8 cellular contexts compared by ENCODE assay signal in the genomic region with DNA sequence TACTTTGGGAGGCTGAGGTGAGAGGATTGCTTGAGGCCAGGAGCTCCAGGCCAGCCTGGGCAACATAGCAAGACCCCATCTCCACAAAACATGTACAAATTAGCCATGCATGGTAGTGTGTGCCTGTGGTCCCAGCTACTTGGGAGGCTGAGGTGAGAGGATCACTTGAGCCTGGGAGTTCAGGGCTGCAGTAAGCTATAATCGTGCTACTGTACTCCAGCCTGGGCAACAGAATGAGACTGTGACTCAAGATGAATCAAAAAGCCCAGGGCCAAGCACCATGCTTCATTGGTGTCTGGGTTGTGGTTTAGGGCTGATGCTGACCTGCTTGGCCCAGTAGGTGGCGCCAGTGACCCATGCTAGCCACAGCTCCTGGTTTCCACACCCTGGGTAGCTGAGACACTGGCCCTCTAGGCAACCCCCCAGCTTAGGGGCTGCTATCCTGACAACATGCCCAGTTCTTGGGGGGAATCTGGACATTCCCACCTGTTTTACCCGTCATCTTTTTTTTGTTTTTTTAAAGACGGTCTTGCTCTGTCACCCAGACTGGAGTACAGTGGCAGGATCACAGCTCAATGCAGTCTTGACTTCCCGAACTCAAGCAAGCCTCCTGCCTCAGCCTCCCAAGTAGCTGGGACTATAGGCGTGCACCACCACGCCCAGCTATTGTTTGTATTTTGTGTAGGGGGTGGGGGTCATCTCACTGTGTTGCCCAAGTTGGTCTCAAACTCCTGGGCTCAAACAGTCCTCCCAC. TPM values are rescaled to one million over a fixed set of nuclear protein-coding genes. Genes with fewer than 3 reads are reported as not detected.
DNase-seq lines count a peak whose midpoint lies in the region; ATAC-seq and TF ChIP-seq lines count a peak whose summit lies in the region.

No MANE protein-coding gene starts in this region.

- no peak overlapping the region for H3K4me3 ChIP-seq in BE2C (ENCODE audit: low read depth, low read length)

- intact Hi-C loops in left colon (cut with DNase I, micrococcal nuclease): loop anchor here (2.0 to 5.0 kb wide), 2 partner anchors 59 kb away; no protein-coding TSS in a partner anchor

- ATAC-seq in GM21381 (IDR thresholded peaks at IDR 0.05; ENCODE audit: unreplicated experiment) (peak; percentile 54), left colon (peak; percentile 84), HG03520 (IDR thresholded peaks at IDR 0.05; ENCODE audit: unreplicated experiment) (no peak)
- peak; percentile 99 for ATAC-seq in activated CD4-positive, CD25-positive, alpha-beta regulatory T cell treated with anti-CD3 and anti-CD28 coated beads, Interleukin-2, amount 50 U/mL, for 24 hours

- peak; percentile 96 for TF ChIP-seq CTCF in BE2C (IDR thresholded peaks at IDR 0.05; ENCODE audit: low read depth, low read length)

- DNase-seq in BE2C (peak; percentile 84), NCI-H2171 treated with DMSO at 0.1 percent for 48 hours (lab: John Stamatoyannopoulos, UW) (peak; percentile 67), caudate nucleus (lab: John Stamatoyannopoulos, UW) (peak in 58 of 61 donors; percentile 2 to 81 (median 49)), left colon (peak; percentile 49 to 87)
- DNase-seq in stimulated activated CD4-positive, alpha-beta T cell treated with anti-CD3 and anti-CD28 coated beads, Interleukin-4, amount 100 ng/mL, for 1 hour: peak; percentile 85

- peaks cover 14% of the 10 kb centered on the region for H3K36me3 ChIP-seq in BE2C

- H3K27ac ChIP-seq in caudate nucleus (ENCODE audit: low read depth, low read length): no peak overlapping the region

- no peaks in the 10 kb centered on the region for H3K27me3 ChIP-seq in BE2C

- 0 out of 2 replicates have a peak, but pooled peaks cover 3% of the 10 kb centered on the region for H3K4me1 ChIP-seq in BE2C

- no peaks in the 10 kb centered on the region for H3K9me3 ChIP-seq in BE2C

RNA-seq across cellular contexts. Expression of a gene that starts 5.5 kb away (rescaled TPM):
- 355 TPM for polyA plus RNA-seq in BE2C (2012; ENCODE audit: insufficient read depth, insufficient read length, low read depth)
- total RNA-seq in left colon: 10 to 100 TPM; 39.5 to 51.5 TPM

RNA-seq across cellular contexts. Expression of a gene that starts 28.6 kb away (rescaled TPM):
- 9.5 TPM for polyA plus RNA-seq in BE2C (2012; ENCODE audit: insufficient read depth, insufficient read length, low read depth)
- under 1 TPM in 1 of 2 donors, not detected in 1; 0.14 TPM for total RNA-seq in left colon
